In genomic region chr9:120868339-120868675, GRCh38 we compare ENCODE assay signal across 8 cellular contexts. TPM values are rescaled to one million over a fixed set of nuclear protein-coding genes. Genes with fewer than 3 reads are reported as not detected.
A peak's percentile ranks its signal among the peaks of the same experiment; 100 is the strongest.
DNase-seq lines count a peak whose midpoint lies in the region; ATAC-seq and TF ChIP-seq lines count a peak whose summit lies in the region.

No MANE protein-coding gene starts in this region.

- H3K4me1 ChIP-seq in mucosa of rectum (ENCODE audit: control insufficient read depth in 2 of 2, insufficient read depth in 2 of 2, low read length in 2 of 2), result peaks cover 4 to 8% of the 10 kb centered on the region in 2 donors

- POLR2A ChIA-PET in AG04450 (lab: Yijun Ruan, JAX), result interaction anchor here (1.0 to 1.2 kb wide), 3 partner anchors 8 to 75 kb away, joined by 3 to 4 read pairs (median 4); partner anchors contain the start of genes FBXW2, PHF19 and PSMD5

- H3K9ac ChIP-seq in mucosa of rectum (ENCODE audit: low read depth in 1 of 2, low read length in 2 of 2), result peak overlapping the region; percentile 35 to 69

- peak; percentile 7 for ATAC-seq in HG03520 (IDR thresholded peaks at IDR 0.05; ENCODE audit: unreplicated experiment)
- no peak for ATAC-seq in GM21529 (IDR thresholded peaks at IDR 0.05; ENCODE audit: unreplicated experiment)
- no peak for ATAC-seq in HG03039 (IDR thresholded peaks at IDR 0.05; ENCODE audit: unreplicated experiment)

- peak overlapping the region; percentile 49 for H3K27ac ChIP-seq in AG04450 (ENCODE audit: low read depth, low read length)
- peak overlapping the region; percentile 55 for H3K27ac ChIP-seq in brain microvascular endothelial cell
- peak overlapping the region; percentile 73 to 85 for H3K27ac ChIP-seq in mucosa of rectum (ENCODE audit: low read depth in 2 of 2, low read length in 2 of 2)

- peaks cover 7% of the 10 kb centered on the region for H3K36me3 ChIP-seq in brain microvascular endothelial cell (replicated peaks)
- H3K36me3 ChIP-seq in mucosa of rectum (ENCODE audit: control insufficient read depth in 2 of 2, insufficient read depth in 2 of 2, low read length in 2 of 2), result peaks cover 14 to 20% of the 10 kb centered on the region in 2 donors

- in situ Hi-C loops in brain microvascular endothelial cell (cut with HindIII; ENCODE audit: low pct_ligation_motif_present, low sequenced_read_pairs), result no loop called here

- CTCF ChIA-PET in AG04450 (lab: Charles Lee), result interaction anchor here (0.6 to 3.0 kb wide), 9 partner anchors 54 to 253 kb away, joined by 3 to 22 read pairs (median 4); no protein-coding TSS in a partner anchor

- H3K4me3 ChIP-seq in AG04450 (ENCODE audit: low read depth, low read length) (peak overlapping the region; percentile 50), brain microvascular endothelial cell (ENCODE audit: low read depth, low read length) (peak overlapping the region; percentile 48), mucosa of rectum (ENCODE audit: low read length in 2 of 2) (peak overlapping the region; percentile 65 to 71)

- H3K27me3 ChIP-seq in AG04450 (ENCODE audit: control insufficient read depth, insufficient read depth, low read length) (no peaks in the 10 kb centered on the region), brain microvascular endothelial cell (replicated peaks) (no peaks in the 10 kb centered on the region), mucosa of rectum (ENCODE audit: control insufficient read depth in 2 of 2, insufficient read depth in 2 of 2, low read length in 2 of 2) (no peaks in the 10 kb centered on the region)

- DNase-seq in AG04450 (ENCODE audit: low read depth, low spot score) (no peak), brain microvascular endothelial cell (no peak), hepatic stellate cell (ENCODE audit: low spot score) (no peak)
- no peak for DNase-seq in activated CD4-positive, alpha-beta T cell treated with anti-CD3 and anti-CD28 coated beads for 1 hour

- no peak for TF ChIP-seq CTCF in AG04450 (IDR thresholded peaks at IDR 0.05; ENCODE audit: low read depth, low read length)
- peak; percentile 9 for TF ChIP-seq CTCF in brain microvascular endothelial cell (IDR thresholded peaks at IDR 0.05; ENCODE audit: low read depth, low read length, missing control alignments)

- no peaks in the 10 kb centered on the region; the same call in 1 of the 2 replicates for H3K9me3 ChIP-seq in AG04450 (ENCODE audit: control insufficient read depth, insufficient read depth, low read length)
- H3K9me3 ChIP-seq in mucosa of rectum (ENCODE audit: control insufficient read depth in 2 of 2, low read length in 2 of 2), result no peaks in the 10 kb centered on the region

RNA-seq across cellular contexts. Expression of gene PHF19, which starts 8.7 kb away (rescaled TPM):
- 20.4 and 30.5 TPM in 2 replicates for polyA plus RNA-seq in AG04450 (2011; rRNA removed)
- 37.0 and 56.0 TPM in 2 replicates for polyA minus RNA-seq in AG04450 (2011; rRNA and poly(A)+ RNA removed)

RNA-seq across cellular contexts. Expression of gene PSMD5, which starts 25.6 kb away (rescaled TPM):
- polyA plus RNA-seq in AG04450 (2011; rRNA removed), result 43.2 and 57.6 TPM in 2 replicates
- 18.3 and 28.8 TPM in 2 replicates for polyA minus RNA-seq in AG04450 (2011; rRNA and poly(A)+ RNA removed)

RNA-seq across cellular contexts. Expression of gene TRAF1, which starts 58.3 kb away (rescaled TPM):
- 3.7 and 4.0 TPM in 2 replicates for polyA plus RNA-seq in AG04450 (2011; rRNA removed)
- 5.7 and 7.6 TPM in 2 replicates for polyA minus RNA-seq in AG04450 (2011; rRNA and poly(A)+ RNA removed)
